1 cellular context compared by ENCODE assay signal in genomic region chr1:51519857-51520699, GRCh38.
TF ChIP-seq lines count a peak whose summit lies in the region.

No MANE protein-coding gene starts in this region.

TF ChIP-seq in K562, 482 proteins besides CTCF, POLR2A, EP300 and RAD21 (continued from another document and continues in another):
- TF ChIP-seq HINFP (tag; conservative IDR thresholded peaks at IDR 0.05; ENCODE audit: low read depth) (0 out of 2 replicates have a peak, but pooled peaks have one; percentile 1), ZFP1 (CRISPR knock-in tag; IDR thresholded peaks at IDR 0.05) (peak; percentile 49; the same call in 1 of the 2 replicates), SMARCE1 (IDR thresholded peaks at IDR 0.05) (peak; percentile 96), ZNF584 (CRISPR knock-in tag; IDR thresholded peaks at IDR 0.05; ENCODE audit: low read depth) (peak; percentile 54; the same call in 1 of the 2 replicates), HMGN3 (IDR thresholded peaks at IDR 0.05; ENCODE audit: borderline replicate concordance, extremely low read depth, insufficient read length, low read depth, low read length) (peak; percentile 81), ATF7 (IDR thresholded peaks at IDR 0.05) (no peak), DMBX1 (CRISPR knock-in tag; IDR thresholded peaks at IDR 0.05; ENCODE audit: borderline replicate concordance) (peak; percentile 69; the same call in 1 of the 2 replicates), ZNF239 (CRISPR knock-in tag; IDR thresholded peaks at IDR 0.05) (peak; percentile 40; the same call in 1 of the 2 replicates), KDM1A (IDR thresholded peaks at IDR 0.05) (peak; percentile 95), ZNF232 (CRISPR knock-in tag; IDR thresholded peaks at IDR 0.05) (no peak), MTA2 (IDR thresholded peaks at IDR 0.05; ENCODE audit: low read depth) (0 out of 2 replicates have a peak, but pooled peaks have one; percentile 3), ELF4 (CRISPR knock-in tag; IDR thresholded peaks at IDR 0.05) (peak; percentile 35), NRF1 (conservative IDR thresholded peaks at IDR 0.05 in 1 of 2, IDR thresholded peaks at IDR 0.05 in 1 of 2) (0 out of 4 replicates have a peak, but pooled peaks of 1 of the 2 experiments have one; percentile 9), ZMIZ1 (IDR thresholded peaks at IDR 0.05; ENCODE audit: low read depth in 2 of 2, low read length in 2 of 2) (peak in 1 of 2 experiments; percentile 61; a peak in 2 of 4 replicates), KDM4B (IDR thresholded peaks at IDR 0.05; ENCODE audit: borderline replicate concordance in 2 of 2, low read depth in 1 of 2) (no peak), GATAD2B (IDR thresholded peaks at IDR 0.05; ENCODE audit: borderline replicate concordance) (peak; percentile 50; the same call in 1 of the 2 replicates), CCNT2 (IDR thresholded peaks at IDR 0.05; ENCODE audit: borderline replicate concordance, extremely low read depth, insufficient read length, low read depth, low read length) (peak; percentile 91), BRCA1 (IDR thresholded peaks at IDR 0.05) (no peak), BRCA1 (CRISPR knock-in tag; IDR thresholded peaks at IDR 0.05) (no peak), ETV6 (IDR thresholded peaks at IDR 0.05; ENCODE audit: borderline replicate concordance in 1 of 2, low read depth in 2 of 2, low read length in 1 of 2) (peak in 1 of 2 experiments; percentile 61; a peak in 1 of 4 replicates), ETV6 (CRISPR knock-in tag; IDR thresholded peaks at IDR 0.05; ENCODE audit: borderline replicate concordance) (no peak), ZNF76 (CRISPR knock-in tag; IDR thresholded peaks at IDR 0.05; ENCODE audit: borderline replicate concordance) (0 out of 2 replicates have a peak, but pooled peaks have one; percentile 15), RUNX1 (IDR thresholded peaks at IDR 0.05; ENCODE audit: low read depth) (no peak; the same call in 1 of the 2 replicates), MYC (IDR thresholded peaks at IDR 0.05; ENCODE audit: low read depth, low read length) (peak; percentile 58), MYC (CRISPR knock-in tag; IDR thresholded peaks at IDR 0.05; ENCODE audit: borderline replicate concordance, low read depth) (no peak), RBFOX2 (IDR thresholded peaks at IDR 0.05; ENCODE audit: low read depth, low read length) (peak; percentile 37; the same call in 1 of the 2 replicates), TAF7 (tag; IDR thresholded peaks at IDR 0.05) (no peak), HDAC3 (IDR thresholded peaks at IDR 0.05; ENCODE audit: borderline replicate concordance, partially characterized antibody) (peak; percentile 50), NKRF (IDR thresholded peaks at IDR 0.05; ENCODE audit: borderline replicate concordance) (peak; percentile 39; the same call in 1 of the 2 replicates), ARID1B (IDR thresholded peaks at IDR 0.05) (peak; percentile 92), PURB (CRISPR knock-in tag; IDR thresholded peaks at IDR 0.05; ENCODE audit: low read depth) (no peak), ZBTB17 (CRISPR knock-in tag; IDR thresholded peaks at IDR 0.05) (peak; percentile 54), CBX3 (IDR thresholded peaks at IDR 0.05; ENCODE audit: borderline replicate concordance in 1 of 2, low read length in 2 of 2) (peak in 1 of 2 experiments; percentile 78; a peak in 1 of 3 replicates), ZNF316 (IDR thresholded peaks at IDR 0.05) (peak; percentile 84), SMARCA4 (IDR thresholded peaks at IDR 0.05) (peak; percentile 96), TBL1XR1 (IDR thresholded peaks at IDR 0.05; ENCODE audit: low read length in 2 of 2) (peak in 1 of 2 experiments; percentile 90; a peak in 2 of 4 replicates), GABPB1 (CRISPR knock-in tag; IDR thresholded peaks at IDR 0.05) (peak; percentile 10; the same call in 1 of the 2 replicates), ZFX (CRISPR knock-in tag; IDR thresholded peaks at IDR 0.05) (peak; percentile 72), JUN (IDR thresholded peaks at IDR 0.05; ENCODE audit: borderline replicate concordance, low read depth, low read length) (peak; percentile 83), JUN (CRISPR knock-in tag; IDR thresholded peaks at IDR 0.05; ENCODE audit: borderline replicate concordance) (0 out of 2 replicates have a peak, but pooled peaks have one; percentile 43), BRD9 (IDR thresholded peaks at IDR 0.05; ENCODE audit: low read depth, partially characterized antibody) (peak; percentile 74), THRB (CRISPR knock-in tag; conservative IDR thresholded peaks at IDR 0.05) (0 out of 2 replicates have a peak, but pooled peaks have one; percentile 13), ZBTB12 (CRISPR knock-in tag; IDR thresholded peaks at IDR 0.05) (no peak), GATA2 (CRISPR knock-in tag; IDR thresholded peaks at IDR 0.05) (peak; percentile 13; the same call in 1 of the 2 replicates), ZKSCAN8 (CRISPR knock-in tag; IDR thresholded peaks at IDR 0.05) (no peak; the same call in 1 of the 2 replicates), RFX5 (IDR thresholded peaks at IDR 0.05; ENCODE audit: low read depth, low read length) (no peak), MCM2 (IDR thresholded peaks at IDR 0.05; ENCODE audit: low read depth) (peak; percentile 13; the same call in 1 of the 2 replicates), RCOR1 (IDR thresholded peaks at IDR 0.05; ENCODE audit: borderline replicate concordance in 1 of 2, low read depth in 2 of 2, low read length in 2 of 2) (peak; percentile 54 to 99; a peak in 3 of 4 replicates), PML (IDR thresholded peaks at IDR 0.05; ENCODE audit: low read length) (0 out of 2 replicates have a peak, but pooled peaks have one; percentile 14), HNRNPK (IDR thresholded peaks at IDR 0.05; ENCODE audit: low read depth, low read length, poor library complexity, severe bottlenecking) (no peak)
- TF ChIP-seq, protein P1, sequence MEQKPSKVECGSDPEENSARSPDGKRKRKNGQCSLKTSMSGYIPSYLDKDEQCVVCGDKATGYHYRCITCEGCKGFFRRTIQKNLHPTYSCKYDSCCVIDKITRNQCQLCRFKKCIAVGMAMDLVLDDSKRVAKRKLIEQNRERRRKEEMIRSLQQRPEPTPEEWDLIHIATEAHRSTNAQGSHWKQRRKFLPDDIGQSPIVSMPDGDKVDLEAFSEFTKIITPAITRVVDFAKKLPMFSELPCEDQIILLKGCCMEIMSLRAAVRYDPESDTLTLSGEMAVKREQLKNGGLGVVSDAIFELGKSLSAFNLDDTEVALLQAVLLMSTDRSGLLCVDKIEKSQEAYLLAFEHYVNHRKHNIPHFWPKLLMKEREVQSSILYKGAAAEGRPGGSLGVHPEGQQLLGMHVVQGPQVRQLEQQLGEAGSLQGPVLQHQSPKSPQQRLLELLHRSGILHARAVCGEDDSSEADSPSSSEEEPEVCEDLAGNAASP (IDR thresholded peaks at IDR 0.05) = 0 out of 2 replicates have a peak, but pooled peaks have one; percentile 5
- TF ChIP-seq, protein P2, sequence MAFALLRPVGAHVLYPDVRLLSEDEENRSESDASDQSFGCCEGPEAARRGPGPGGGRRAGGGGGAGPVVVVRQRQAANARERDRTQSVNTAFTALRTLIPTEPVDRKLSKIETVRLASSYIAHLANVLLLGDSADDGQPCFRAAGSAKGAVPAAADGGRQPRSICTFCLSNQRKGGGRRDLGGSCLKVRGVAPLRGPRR (CRISPR knock-in tag; IDR thresholded peaks at IDR 0.05) = no peak
- TF ChIP-seq, protein P3, sequence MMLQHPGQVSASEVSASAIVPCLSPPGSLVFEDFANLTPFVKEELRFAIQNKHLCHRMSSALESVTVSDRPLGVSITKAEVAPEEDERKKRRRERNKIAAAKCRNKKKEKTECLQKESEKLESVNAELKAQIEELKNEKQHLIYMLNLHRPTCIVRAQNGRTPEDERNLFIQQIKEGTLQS (IDR thresholded peaks at IDR 0.05) = peak; percentile 91
- TF ChIP-seq, protein P3 (CRISPR knock-in tag; conservative IDR thresholded peaks at IDR 0.05) = no peak; the same call in 1 of the 2 replicates
- TF ChIP-seq, protein P4, sequence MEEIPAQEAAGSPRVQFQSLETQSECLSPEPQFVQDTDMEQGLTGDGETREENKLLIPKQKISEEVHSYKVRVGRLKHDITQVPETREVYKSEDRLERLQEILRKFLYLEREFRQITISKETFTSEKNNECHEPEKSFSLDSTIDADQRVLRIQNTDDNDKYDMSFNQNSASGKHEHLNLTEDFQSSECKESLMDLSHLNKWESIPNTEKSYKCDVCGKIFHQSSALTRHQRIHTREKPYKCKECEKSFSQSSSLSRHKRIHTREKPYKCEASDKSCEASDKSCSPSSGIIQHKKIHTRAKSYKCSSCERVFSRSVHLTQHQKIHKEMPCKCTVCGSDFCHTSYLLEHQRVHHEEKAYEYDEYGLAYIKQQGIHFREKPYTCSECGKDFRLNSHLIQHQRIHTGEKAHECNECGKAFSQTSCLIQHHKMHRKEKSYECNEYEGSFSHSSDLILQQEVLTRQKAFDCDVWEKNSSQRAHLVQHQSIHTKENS (CRISPR knock-in tag; IDR thresholded peaks at IDR 0.05) = no peak
